In the genomic region with DNA sequence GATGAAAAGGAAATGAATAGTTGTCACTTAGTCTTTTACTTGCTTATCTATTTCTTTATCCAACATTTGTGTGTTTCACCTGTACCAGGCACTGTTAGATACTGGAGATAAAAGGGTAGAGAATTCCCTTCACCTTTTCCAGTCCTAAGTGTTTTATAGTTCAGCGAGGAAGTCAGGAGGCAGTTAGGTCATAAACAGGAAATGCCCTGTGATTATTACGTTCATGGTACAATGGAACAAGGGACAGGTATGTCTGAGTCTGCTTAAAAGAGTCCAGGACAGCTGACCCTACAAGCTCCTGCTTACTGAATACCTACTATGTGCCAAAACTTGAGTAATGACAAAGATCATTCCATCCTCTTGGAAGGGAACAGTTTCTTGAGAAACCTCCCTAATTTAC, we compare ENCODE assay signal across 24 cellular contexts.
"Had no signal": no experiment of that assay in that cellular context is flagged by ENCODE, and none has a peak within 500 bp of the region (broad histone marks: within the 10 kb centered on the region; RNA-seq: fewer than 3 reads in every experiment).

No MANE protein-coding gene starts in this region.

- H3K36me3 ChIP-seq: left lung, lower lobe of right lung, ovary, right atrium auricular region, right lobe of liver, stomach, thyroid gland, transverse colon, upper lobe of left lung, vagina had no signal

- ATAC-seq: left cardiac atrium; left lung; lower lobe of right lung; naive thymus-derived CD4-positive, alpha-beta T cell; natural killer cell treated with Interleukin-12 subunit alpha and Interleukin-12 subunit beta and Interleukin-15 and Interleukin-18, amount 100 ng/mL, for 72 hours; right lobe of liver; stimulated activated naive B cell treated with anti-CD40 and anti-IgM and Interleukin-4, amounts not matched to agents 10 μg/mL and 1 μg/mL and 100 μg/mL, for 72 hours; stimulated activated naive CD8-positive, alpha-beta T cell treated with anti-CD3 and anti-CD28 coated beads, Interleukin-15, Interleukin-2, amounts not matched to agents 100 U/mL and 50 U/mL, for 24 hours had no signal

- H3K9me3 ChIP-seq: left lung, lower lobe of right lung, ovary, right atrium auricular region, right lobe of liver, stomach, testis, thyroid gland, transverse colon, upper lobe of left lung, vagina had no signal

- H3K4me1 ChIP-seq: left lung, lower lobe of right lung, right atrium auricular region, right lobe of liver, stomach, testis, thyroid gland, transverse colon, upper lobe of left lung, vagina had no signal

- H3K27ac ChIP-seq: left lung, lower lobe of right lung, ovary, right atrium auricular region, right lobe of liver, stomach, testis, thyroid gland, transverse colon, upper lobe of left lung, vagina had no signal

- H3K4me3 ChIP-seq: left lung, lower lobe of right lung, ovary, right atrium auricular region, right lobe of liver, stomach, testis, thyroid gland, transverse colon, upper lobe of left lung, vagina had no signal

- H3K27me3 ChIP-seq: left lung, ovary, right atrium auricular region, right lobe of liver, stomach, testis, thyroid gland, transverse colon, upper lobe of left lung, vagina had no signal

- DNase-seq: kidney glomerular epithelial cell; left cardiac atrium; left lung; lower lobe of right lung; mammary epithelial cell; mesendoderm; naive thymus-derived CD4-positive, alpha-beta T cell; ovary; right lobe of liver; stimulated activated CD4-positive, alpha-beta T cell treated with anti-CD3 and anti-CD28 coated beads, Interleukin-12 subunit alpha, Interleukin-12 subunit beta, amount 100 ng/mL, for 4 hours; stimulated activated CD4-positive, alpha-beta T cell treated with anti-CD3 and anti-CD28 coated beads, Interleukin-15, amount 100 ng/mL, for 24 hours; stimulated activated CD4-positive, alpha-beta T cell treated with anti-CD3 and anti-CD28 coated beads, Interleukin-2, amount 100 ng/mL, for 24 hours; stimulated activated CD4-positive, alpha-beta T cell treated with anti-CD3 and anti-CD28 coated beads, Interleukin-4, amount 100 ng/mL, for 1 hour; stimulated activated naive B cell treated with anti-CD40 and anti-IgM and Interleukin-4, amounts not matched to agents 10 μg/mL and 1 μg/mL and 100 μg/mL, for 72 hours; stimulated activated naive CD8-positive, alpha-beta T cell treated with anti-CD3 and anti-CD28 coated beads, Interleukin-15, Interleukin-2, amounts not matched to agents 100 U/mL and 50 U/mL, for 24 hours; stomach; testis; thyroid gland; transverse colon; upper lobe of left lung had no signal

- FAIRE-seq: keratinocyte had no signal
